Comparison of ENCODE assay signal across 25 cellular contexts in the genomic region with DNA sequence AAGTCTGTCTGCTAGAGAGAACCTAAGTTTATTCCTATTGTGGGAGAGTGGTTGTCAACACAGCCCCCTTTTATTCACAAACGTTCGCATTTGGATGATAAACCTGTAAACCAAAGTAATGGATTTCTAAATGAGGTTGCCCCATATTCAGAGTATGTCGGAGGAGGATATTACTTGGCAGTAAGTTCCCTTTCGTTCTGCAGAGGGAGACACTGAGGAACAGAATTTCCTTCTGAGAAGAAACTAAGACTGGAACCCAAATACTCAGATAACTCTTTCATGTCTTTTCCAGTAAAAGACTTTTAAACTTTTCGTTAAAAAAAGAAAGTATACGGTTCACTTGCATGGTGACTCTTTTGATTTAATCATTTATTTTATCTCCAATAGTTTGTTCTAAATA.
A peak's percentile ranks its signal among the peaks of the same experiment; 100 is the strongest.
DNase-seq lines count a peak whose midpoint lies in the region; ATAC-seq and TF ChIP-seq lines count a peak whose summit lies in the region.
"Had no signal": no experiment of that assay in that cellular context is flagged by ENCODE, and none has a peak within 500 bp of the region (broad histone marks: within the 10 kb centered on the region; RNA-seq: fewer than 3 reads in every experiment).

No MANE protein-coding gene starts in this region.

- CTCF ChIA-PET in SK-N-SH (lab: Yijun Ruan, JAX): no interaction called here

- no peaks in the 10 kb centered on the region for H3F3A ChIP-seq in SK-N-SH (replicated peaks; ENCODE audit: insufficient read depth)

- H2BK15ac ChIP-seq in mesendoderm (replicated peaks; ENCODE audit: low read depth): no peak overlapping the region

- H2BK120ac ChIP-seq in mesendoderm (ENCODE audit: low read depth, low read length): no peak overlapping the region

- no peak overlapping the region for H3K27ac ChIP-seq in SK-N-SH (ENCODE audit: low read depth in 2 of 2, low read length in 1 of 2)
- no peak overlapping the region for H3K27ac ChIP-seq in brain microvascular endothelial cell
- H3K27ac ChIP-seq in mesendoderm (ENCODE audit: low read depth, low read length): no peak overlapping the region
- H3K27ac ChIP-seq: HL-60 had no signal

- no peak overlapping the region for H3K4me3 Mint-ChIP-seq in stimulated activated effector memory CD8-positive, alpha-beta T cell treated with anti-CD3 and anti-CD28 coated beads, Interleukin-12 subunit alpha, Interleukin-12 subunit beta, amount 100 ng/mL, for 72 hours
- H3K4me3 Mint-ChIP-seq: CD4-positive, alpha-beta T cell; HFFc6; IgD-negative memory B cell had no signal

- POLR2A ChIA-PET in SK-N-SH (lab: Yijun Ruan, JAX): no interaction called here

- no peak overlapping the region for H3K4me2 ChIP-seq in SK-N-SH
- H3K4me2 ChIP-seq in mesendoderm (ENCODE audit: low read length): no peak overlapping the region

- no peak overlapping the region for H2AFZ ChIP-seq in SK-N-SH (ENCODE audit: low read depth)

- no peak overlapping the region for H3K23ac ChIP-seq in mesendoderm (ENCODE audit: low read length)

- no peaks in the 10 kb centered on the region for H3K36me3 Mint-ChIP-seq in stimulated activated effector memory CD8-positive, alpha-beta T cell treated with anti-CD3 and anti-CD28 coated beads, Interleukin-12 subunit alpha, Interleukin-12 subunit beta, amount 100 ng/mL, for 72 hours
- H3K36me3 Mint-ChIP-seq: IgD-negative memory B cell had no signal

- H3K9me2 ChIP-seq in SK-N-SH: no peaks in the 10 kb centered on the region

- H2BK5ac ChIP-seq in mesendoderm (ENCODE audit: low read length): no peak overlapping the region

- H3K9ac ChIP-seq in SK-N-SH (no peak overlapping the region), mesendoderm (ENCODE audit: low read length) (no peak overlapping the region)

- H4K5ac ChIP-seq in mesendoderm (ENCODE audit: low read length): no peak overlapping the region

- H4K8ac ChIP-seq in mesendoderm (ENCODE audit: low read depth, low read length): no peak overlapping the region

- H3K4me1 ChIP-seq in SK-N-SH (ENCODE audit: control insufficient read depth in 1 of 2, insufficient read depth in 2 of 2, low read depth in 1 of 2, low read length in 1 of 2) (peaks cover 0 to 20% of the 10 kb centered on the region in 2 experiments; a peak in 2 of 4 replicates), mesendoderm (ENCODE audit: control insufficient read depth, low read depth, low read length) (no peaks in the 10 kb centered on the region)
- H3K4me1 ChIP-seq: Caco-2 had no signal

- H3K18ac ChIP-seq in mesendoderm (ENCODE audit: low read length): no peak overlapping the region

- no peaks in the 10 kb centered on the region for H3K79me1 ChIP-seq in mesendoderm (ENCODE audit: low read length)

- TF ChIP-seq RAD21 in SK-N-SH (IDR thresholded peaks at IDR 0.05; ENCODE audit: low read length): no peak

- in situ Hi-C loops in brain microvascular endothelial cell (cut with HindIII; ENCODE audit: low pct_ligation_motif_present, low sequenced_read_pairs): no loop called here

- H3K56ac ChIP-seq in mesendoderm (ENCODE audit: low read length): no peak overlapping the region

- peaks cover 6% of the 10 kb centered on the region for H3K9me3 Mint-ChIP-seq in stimulated activated effector memory CD8-positive, alpha-beta T cell treated with anti-CD3 and anti-CD28 coated beads, Interleukin-12 subunit alpha, Interleukin-12 subunit beta, amount 100 ng/mL, for 72 hours

- no peak overlapping the region for H2AK5ac ChIP-seq in mesendoderm (ENCODE audit: low read length)

- H3K9me3 ChIP-seq in SK-N-SH: no peaks in the 10 kb centered on the region
- H3K9me3 ChIP-seq: Caco-2 had no signal

- H4K20me1 ChIP-seq in SK-N-SH (ENCODE audit: insufficient read depth): no peaks in the 10 kb centered on the region

- DNase-seq in SK-N-SH (no peak), brain microvascular endothelial cell (no peak), mesendoderm (peak; percentile 37), NCI-H2107 (lab: John Stamatoyannopoulos, UW) (no peak), ureter (ENCODE audit: low spot score) (no peak)
- DNase-seq in stimulated activated effector memory CD8-positive, alpha-beta T cell treated with anti-CD3 and anti-CD28 coated beads, Interleukin-12 subunit alpha, Interleukin-12 subunit beta, amount 100 ng/mL, for 72 hours (ENCODE audit: low spot score in 2 of 2): no peak
- DNase-seq: 8988T; Caco-2; CD4-positive, alpha-beta T cell; GF-D8; HFFc6; Karpas-422; NCI-H1048; NCI-H1436; NCI-H2029 treated with DMSO at 0.1 percent for 48 hours; NCI-H2171 treated with DMSO at 0.1 percent for 48 hours; NCI-H446; NCI-H526 treated with DMSO at 0.1 percent for 48 hours; NK-92 treated with Interleukin-12 subunit alpha and Interleukin-12 subunit beta, amount 100 ng/mL, for 24 hours; SHP77 had no signal

- TF ChIP-seq CTCF in SK-N-SH (IDR thresholded peaks at IDR 0.05) (0 out of 2 replicates have a peak, but pooled peaks have one; percentile 8), brain microvascular endothelial cell (IDR thresholded peaks at IDR 0.05; ENCODE audit: low read depth, low read length, missing control alignments) (peak; percentile 19)

- H3K4me1 Mint-ChIP-seq in stimulated activated effector memory CD8-positive, alpha-beta T cell treated with anti-CD3 and anti-CD28 coated beads, Interleukin-12 subunit alpha, Interleukin-12 subunit beta, amount 100 ng/mL, for 72 hours: no peaks in the 10 kb centered on the region
- H3K4me1 Mint-ChIP-seq: IgD-negative memory B cell had no signal

- WGBS in SK-N-SH (ENCODE audit: low lambda C conversion rate): 68% methylated on average over 6 of the region's 6 CpGs
- no CpG with 5 or more reads among the region's 6 CpGs for WGBS in mesendoderm (ENCODE audit: extremely low coverage, insufficient coverage, low lambda C conversion rate)

- H3K4me3 ChIP-seq in SK-N-SH (ENCODE audit: low read depth in 2 of 2, low read length in 1 of 2): no peak overlapping the region
- no peak overlapping the region for H3K4me3 ChIP-seq in brain microvascular endothelial cell (ENCODE audit: low read depth, low read length)
- H3K4me3 ChIP-seq in mesendoderm (ENCODE audit: low read length): no peak overlapping the region
- H3K4me3 ChIP-seq: GM12878 had no signal

- H3K36me3 ChIP-seq in SK-N-SH (replicated peaks in 1 of 2; ENCODE audit: control insufficient read depth in 1 of 2, insufficient read depth in 2 of 2, low read length in 1 of 2) (no peaks in the 10 kb centered on the region), brain microvascular endothelial cell (replicated peaks) (no peaks in the 10 kb centered on the region), mesendoderm (ENCODE audit: control insufficient read depth, insufficient read depth, low read length) (no peaks in the 10 kb centered on the region)

- no peaks in the 10 kb centered on the region for H3K27me3 ChIP-seq in SK-N-SH (ENCODE audit: insufficient read depth)
- no peaks in the 10 kb centered on the region for H3K27me3 ChIP-seq in brain microvascular endothelial cell (replicated peaks)
- H3K27me3 ChIP-seq in mesendoderm (ENCODE audit: insufficient read depth, low read length, poor library complexity): no peaks in the 10 kb centered on the region

- no peak overlapping the region for H3K27ac Mint-ChIP-seq in stimulated activated effector memory CD8-positive, alpha-beta T cell treated with anti-CD3 and anti-CD28 coated beads, Interleukin-12 subunit alpha, Interleukin-12 subunit beta, amount 100 ng/mL, for 72 hours
- H3K27ac Mint-ChIP-seq: CD4-positive, alpha-beta T cell; HFFc6; IgD-negative memory B cell had no signal

- ATAC-seq in SK-N-SH treated with all-trans-retinoic acid at 6 μM for 48 hours (no peak), GM18519 (IDR thresholded peaks at IDR 0.05; ENCODE audit: low FRiP score, unreplicated experiment) (no peak)
- no peak for ATAC-seq in stimulated activated effector memory CD8-positive, alpha-beta T cell treated with anti-CD3 and anti-CD28 coated beads, Interleukin-12 subunit alpha, Interleukin-12 subunit beta, amount 100 ng/mL, for 72 hours
- ATAC-seq: GM12878 had no signal

- no peak overlapping the region for H3K4ac ChIP-seq in mesendoderm (ENCODE audit: low read depth, low read length)

- no peaks in the 10 kb centered on the region for H3K79me2 ChIP-seq in SK-N-SH (ENCODE audit: insufficient read depth)
- no peaks in the 10 kb centered on the region for H3K79me2 ChIP-seq in mesendoderm (ENCODE audit: control insufficient read depth, insufficient read depth, low read length)

- TF ChIP-seq EP300 in SK-N-SH (IDR thresholded peaks at IDR 0.05; ENCODE audit: borderline replicate concordance in 1 of 2, low read depth in 1 of 2, low read length in 1 of 2): no peak

TF ChIP-seq in SK-N-SH, 30 proteins besides CTCF, POLR2A, EP300 and RAD21 (continues in another document):
- TF ChIP-seq, protein P1, sequence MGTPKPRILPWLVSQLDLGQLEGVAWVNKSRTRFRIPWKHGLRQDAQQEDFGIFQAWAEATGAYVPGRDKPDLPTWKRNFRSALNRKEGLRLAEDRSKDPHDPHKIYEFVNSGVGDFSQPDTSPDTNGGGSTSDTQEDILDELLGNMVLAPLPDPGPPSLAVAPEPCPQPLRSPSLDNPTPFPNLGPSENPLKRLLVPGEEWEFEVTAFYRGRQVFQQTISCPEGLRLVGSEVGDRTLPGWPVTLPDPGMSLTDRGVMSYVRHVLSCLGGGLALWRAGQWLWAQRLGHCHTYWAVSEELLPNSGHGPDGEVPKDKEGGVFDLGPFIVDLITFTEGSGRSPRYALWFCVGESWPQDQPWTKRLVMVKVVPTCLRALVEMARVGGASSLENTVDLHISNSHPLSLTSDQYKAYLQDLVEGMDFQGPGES (IDR thresholded peaks at IDR 0.05; ENCODE audit: low read depth, low read length): no peak
- TF ChIP-seq GABPA (IDR thresholded peaks at IDR 0.05; ENCODE audit: low read depth) (no peak), NRF1 (IDR thresholded peaks at IDR 0.05; ENCODE audit: low read depth, low read length) (no peak), FOSL2 (IDR thresholded peaks at IDR 0.05; ENCODE audit: borderline replicate concordance, low read depth) (no peak), MXI1 (IDR thresholded peaks at IDR 0.05; ENCODE audit: low read depth, low read length) (no peak)

TF ChIP-seq in SK-N-SH treated with all-trans-retinoic acid at 6 μM for 48 hours, 23 proteins besides CTCF, POLR2A, EP300 and RAD21 (continues in another document):
- no peak for TF ChIP-seq ISL1 (CRISPR knock-in tag; IDR thresholded peaks at IDR 0.05)
- no peak for TF ChIP-seq ESRRG (CRISPR knock-in tag; IDR thresholded peaks at IDR 0.05)
- no peak for TF ChIP-seq PPARA (CRISPR knock-in tag; IDR thresholded peaks at IDR 0.05; ENCODE audit: borderline replicate concordance)
- no peak for TF ChIP-seq OSR1 (CRISPR knock-in tag; IDR thresholded peaks at IDR 0.05)
- no peak for TF ChIP-seq ZNF70 (CRISPR knock-in tag; IDR thresholded peaks at IDR 0.05)
- TF ChIP-seq GLIS3 (CRISPR knock-in tag; IDR thresholded peaks at IDR 0.05): no peak
